Comparison of ENCODE assay signal across 2 cellular contexts in genomic region chr17:46769531-46770438, GRCh38.
TF ChIP-seq lines count a peak whose summit lies in the region.

No MANE protein-coding gene starts in this region.

TF ChIP-seq in IMR-90, 13 proteins besides CTCF, POLR2A, EP300 and RAD21:
- TF ChIP-seq NFE2L2 (IDR thresholded peaks at IDR 0.05; ENCODE audit: low read depth, low read length) (no peak), ELK1 (IDR thresholded peaks at IDR 0.05; ENCODE audit: borderline replicate concordance, low read depth, low read length) (no peak), MAFK (IDR thresholded peaks at IDR 0.05; ENCODE audit: low read depth, low read length) (no peak), CEBPB (IDR thresholded peaks at IDR 0.05; ENCODE audit: low read depth, low read length) (no peak), CHD1 (IDR thresholded peaks at IDR 0.05; ENCODE audit: low read depth, low read length) (no peak), MXI1 (IDR thresholded peaks at IDR 0.05; ENCODE audit: borderline replicate concordance, low read depth, low read length) (no peak), RCOR1 (IDR thresholded peaks at IDR 0.05; ENCODE audit: insufficient replicate concordance, low read length) (no peak), RFX5 (IDR thresholded peaks at IDR 0.05; ENCODE audit: low read depth, low read length) (no peak), MAZ (IDR thresholded peaks at IDR 0.05; ENCODE audit: borderline replicate concordance, low read depth, low read length) (no peak), BHLHE40 (IDR thresholded peaks at IDR 0.05; ENCODE audit: low read depth, low read length) (no peak), SMC3 (IDR thresholded peaks at IDR 0.05; ENCODE audit: low read depth, low read length) (no peak), FOS (IDR thresholded peaks at IDR 0.05; ENCODE audit: low read depth, low read length) (no peak)
- TF ChIP-seq, protein P1, sequence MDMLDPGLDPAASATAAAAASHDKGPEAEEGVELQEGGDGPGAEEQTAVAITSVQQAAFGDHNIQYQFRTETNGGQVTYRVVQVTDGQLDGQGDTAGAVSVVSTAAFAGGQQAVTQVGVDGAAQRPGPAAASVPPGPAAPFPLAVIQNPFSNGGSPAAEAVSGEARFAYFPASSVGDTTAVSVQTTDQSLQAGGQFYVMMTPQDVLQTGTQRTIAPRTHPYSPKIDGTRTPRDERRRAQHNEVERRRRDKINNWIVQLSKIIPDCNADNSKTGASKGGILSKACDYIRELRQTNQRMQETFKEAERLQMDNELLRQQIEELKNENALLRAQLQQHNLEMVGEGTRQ (IDR thresholded peaks at IDR 0.05; ENCODE audit: low read depth, low read length), result no peak

TF ChIP-seq in H1, 55 proteins besides CTCF, POLR2A, EP300 and RAD21:
- TF ChIP-seq CEBPB (IDR thresholded peaks at IDR 0.05; ENCODE audit: low read depth, low read length), result no peak
- no peak for TF ChIP-seq GABPA (IDR thresholded peaks at IDR 0.05; ENCODE audit: borderline replicate concordance, insufficient read depth, low read length)
- TF ChIP-seq CTBP2 (IDR thresholded peaks at IDR 0.05; ENCODE audit: borderline replicate concordance, insufficient read depth, insufficient read length, low read length), result no peak
- TF ChIP-seq POU5F1 (IDR thresholded peaks at IDR 0.05; ENCODE audit: low read depth, low read length), result no peak
- no peak for TF ChIP-seq ATF2 (IDR thresholded peaks at IDR 0.05; ENCODE audit: low read length)
- no peak for TF ChIP-seq RNF2 (IDR thresholded peaks at IDR 0.05; ENCODE audit: borderline replicate concordance, low read depth, low read length, missing control alignments, poor library complexity, severe bottlenecking)
- TF ChIP-seq CREB1 (IDR thresholded peaks at IDR 0.05), result no peak
- TF ChIP-seq RFX5 (IDR thresholded peaks at IDR 0.05; ENCODE audit: borderline replicate concordance, low read depth, low read length), result no peak
- TF ChIP-seq YY1 (IDR thresholded peaks at IDR 0.05; ENCODE audit: low read depth, low read length), result no peak
- TF ChIP-seq EZH2 (IDR thresholded peaks at IDR 0.05; ENCODE audit: low read depth, low read length, severe bottlenecking), result no peak
- TF ChIP-seq SIX5 (IDR thresholded peaks at IDR 0.05; ENCODE audit: low read depth, low read length), result no peak
- no peak for TF ChIP-seq RXRA (IDR thresholded peaks at IDR 0.05; ENCODE audit: insufficient read depth, low read depth, low read length)
- no peak for TF ChIP-seq TAF1 (IDR thresholded peaks at IDR 0.05; ENCODE audit: low read depth, low read length)
- no peak for TF ChIP-seq BCL11A (IDR thresholded peaks at IDR 0.05; ENCODE audit: low read depth in 2 of 2, low read length in 2 of 2)
- no peak for TF ChIP-seq SRF (IDR thresholded peaks at IDR 0.05; ENCODE audit: low read depth, low read length)
- TF ChIP-seq TBP (IDR thresholded peaks at IDR 0.05; ENCODE audit: low read depth, low read length), result no peak
